In the genomic region with DNA sequence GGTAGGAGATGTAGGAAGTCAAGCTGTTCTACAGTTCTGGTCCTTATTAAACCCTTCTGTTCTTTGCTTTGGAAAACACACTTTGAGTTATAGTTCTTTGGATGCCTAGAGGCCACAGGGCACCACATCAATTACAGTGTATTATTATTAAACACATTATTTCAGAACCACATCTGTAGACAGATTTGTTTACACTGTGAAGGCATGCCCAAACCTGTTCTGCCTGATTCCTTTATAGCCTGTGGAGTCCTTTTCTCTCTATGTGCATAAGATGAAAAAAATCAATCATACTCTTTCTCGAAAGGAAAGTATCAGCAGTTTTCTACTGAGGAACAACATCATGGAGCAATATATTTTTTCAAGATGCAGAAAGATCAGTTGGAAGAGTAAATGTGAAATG, we compare ENCODE assay signal across 26 cellular contexts.
DNase-seq lines count a peak whose midpoint lies in the region; TF ChIP-seq lines count a peak whose summit lies in the region.
"Had no signal": no experiment of that assay in that cellular context is flagged by ENCODE, and none has a peak within 500 bp of the region (broad histone marks: within the 10 kb centered on the region; RNA-seq: fewer than 3 reads in every experiment).

No MANE protein-coding gene starts in this region.

- WGBS in neuronal stem cell (ENCODE audit: extremely low coverage in 2 of 2, insufficient read length in 2 of 2, insufficient replicate concordance in 1 of 2), 2 donors, result no CpG with 5 or more reads among the region's 1 CpG
- WGBS in stomach, 5 donors, result 29 to 47% (median 33%) methylated on average over 1 of the region's 1 CpG

- no peak overlapping the region for H3K4me3 ChIP-seq in epithelial cell of esophagus (ENCODE audit: low read length)
- no peak overlapping the region for H3K4me3 ChIP-seq in neuronal stem cell (ENCODE audit: low read length in 2 of 2)
- no peak overlapping the region for H3K4me3 ChIP-seq in stomach
- no peak overlapping the region for H3K4me3 ChIP-seq in left ventricle myocardium inferior
- H3K4me3 ChIP-seq: coronary artery, hepatocyte, Peyer's patch, skin epidermis had no signal

- intact Hi-C loops in stomach (cut with DNase I; ENCODE audit: low total_unique reads), result no loop called here
- intact Hi-C loops in left ventricle myocardium inferior (cut with micrococcal nuclease), result no loop called here

- H2BK15ac ChIP-seq in neuronal stem cell (ENCODE audit: low read length), result no peak overlapping the region

- no peaks in the 10 kb centered on the region for H3K79me1 ChIP-seq in neuronal stem cell (ENCODE audit: low read depth, low read length)

- no peak for TF ChIP-seq CTCF in epithelial cell of esophagus (IDR thresholded peaks at IDR 0.05; ENCODE audit: insufficient read depth, low read depth, low read length, missing control alignments)
- TF ChIP-seq CTCF in stomach (IDR thresholded peaks at IDR 0.05), result no peak
- no peak for TF ChIP-seq CTCF in left ventricle myocardium inferior (IDR thresholded peaks at IDR 0.05; ENCODE audit: borderline replicate concordance)

- no peak overlapping the region for H3K4me2 ChIP-seq in neuronal stem cell (ENCODE audit: insufficient read depth, low read length, poor library complexity, severe bottlenecking)
- H3K4me2 ChIP-seq: hepatocyte had no signal

- no peak overlapping the region for H2BK120ac ChIP-seq in neuronal stem cell (ENCODE audit: low read depth, low read length)

- no peak overlapping the region for H3K23ac ChIP-seq in neuronal stem cell (ENCODE audit: low read depth, low read length, poor library complexity)

- H3K14ac ChIP-seq in neuronal stem cell (ENCODE audit: low read length), result no peak overlapping the region

- no peak overlapping the region for H2BK5ac ChIP-seq in neuronal stem cell (ENCODE audit: low read length)

- TF ChIP-seq EP300 in stomach (IDR thresholded peaks at IDR 0.05), result no peak

- H3K9ac ChIP-seq in neuronal stem cell (ENCODE audit: low read depth, low read length, poor library complexity), result no peak overlapping the region

- no peak overlapping the region for H2AK5ac ChIP-seq in neuronal stem cell (ENCODE audit: low read depth, low read length)

- H2AFZ ChIP-seq in neuronal stem cell (ENCODE audit: low read length), result peak overlapping the region; percentile 54
- H2AFZ ChIP-seq: hepatocyte had no signal

- H2BK12ac ChIP-seq in neuronal stem cell (ENCODE audit: low read length), result no peak overlapping the region

- TF ChIP-seq POLR2A in stomach (IDR thresholded peaks at IDR 0.05), result no peak

- H3K36me3 ChIP-seq in neuronal stem cell (replicated peaks in 1 of 2; ENCODE audit: control insufficient read depth in 2 of 2, insufficient read depth in 2 of 2, low read length in 2 of 2) (no peaks in the 10 kb centered on the region), stomach (no peaks in the 10 kb centered on the region), left ventricle myocardium inferior (no peaks in the 10 kb centered on the region)
- H3K36me3 ChIP-seq: Peyer's patch had no signal

- no peak overlapping the region for H4K91ac ChIP-seq in neuronal stem cell (ENCODE audit: low read depth, low read length, poor library complexity)

- H3K4me1 ChIP-seq in neuronal stem cell (ENCODE audit: control insufficient read depth in 2 of 2, insufficient read depth in 1 of 2, low read depth in 1 of 2, low read length in 2 of 2) (no peaks in the 10 kb centered on the region), stomach (peaks cover 0 to 8% (median 0%) of the 10 kb centered on the region in 4 donors), left ventricle myocardium inferior (no peaks in the 10 kb centered on the region)
- H3K4me1 ChIP-seq: Peyer's patch had no signal

- no peak overlapping the region for H3K27ac ChIP-seq in neuronal stem cell (replicated peaks; ENCODE audit: low read length)
- H3K27ac ChIP-seq in stomach, result no peak overlapping the region
- no peak overlapping the region for H3K27ac ChIP-seq in left ventricle myocardium inferior (replicated peaks)
- H3K27ac ChIP-seq: coronary artery, hepatocyte, HL-60, Peyer's patch had no signal

- no peak overlapping the region for H4K8ac ChIP-seq in neuronal stem cell (ENCODE audit: low read depth, low read length)

- peak; percentile 21 for DNase-seq in DMS 273 (lab: John Stamatoyannopoulos, UW; ENCODE audit: unreplicated experiment)
- no peak for DNase-seq in DMS 273 treated with DMSO at 0.1 percent for 48 hours (lab: John Stamatoyannopoulos, UW)
- DNase-seq in NCI-H2227 (lab: John Stamatoyannopoulos, UW; ENCODE audit: unreplicated experiment), result peak; percentile 18
- DNase-seq in epithelial cell of esophagus (ENCODE audit: low read depth), result peak; percentile 73
- DNase-seq in neuronal stem cell (ENCODE audit: low spot score), result no peak
- no peak for DNase-seq in stomach
- no peak for DNase-seq in left ventricle myocardium inferior
- no peak for DNase-seq in germinal center (ENCODE audit: low spot score)
- DNase-seq: 8988T; activated CD4-positive, alpha-beta T cell treated with anti-CD3 and anti-CD28 coated beads, Interleukin-2, amount 10 ng/mL, durations not matched to agents 24 days and 14 days; activated naive CD8-positive, alpha-beta T cell treated with anti-CD3 and anti-CD28 coated beads, Interleukin-2, amount 10 ng/mL, durations not matched to agents 7 days and 5 days; CD8-positive, alpha-beta memory T cell; DMS79 treated with DMSO at 0.1 percent for 48 hours; H9; immature natural killer cell; MM.1S; NCI-H187; nucleus accumbens; Peyer's patch; stimulated activated CD4-positive, alpha-beta T cell treated with anti-CD3 and anti-CD28 coated beads, Interleukin-4, amount 100 ng/mL, for 1 hour; stimulated activated naive CD4-positive, alpha-beta T cell treated with Interleukin-2 at 50 U/mL for 16 hours; T-helper 17 cell had no signal

- no peak overlapping the region for H3K4ac ChIP-seq in neuronal stem cell (ENCODE audit: low read length)

- no peaks in the 10 kb centered on the region for H3K27me3 ChIP-seq in neuronal stem cell (ENCODE audit: control insufficient read depth in 3 of 3, insufficient read depth in 3 of 3, low read depth in 1 of 3, low read length in 3 of 3)
- H3K27me3 ChIP-seq in stomach, result no peaks in the 10 kb centered on the region
- no peaks in the 10 kb centered on the region for H3K27me3 ChIP-seq in left ventricle myocardium inferior (ENCODE audit: low read depth)
- H3K27me3 ChIP-seq: hepatocyte, Peyer's patch had no signal

- H3K9me3 ChIP-seq in neuronal stem cell (replicated peaks in 1 of 2; ENCODE audit: control insufficient read depth in 2 of 2, insufficient read depth in 1 of 2, low read depth in 1 of 2, low read length in 2 of 2) (no peaks in the 10 kb centered on the region), stomach (no peaks in the 10 kb centered on the region), left ventricle myocardium inferior (replicated peaks) (peaks cover 10% of the 10 kb centered on the region)
- H3K9me3 ChIP-seq: Peyer's patch had no signal

- no peak overlapping the region for H3K18ac ChIP-seq in neuronal stem cell (ENCODE audit: low read length)

Comparison
In these comparisons a context has a peak if more than half of its experiments do, and no peak if none do; other contexts are left out.
1. DNase-seq: peak in DMS 273 (single experiment), NCI-H2227 (single experiment) and epithelial cell of esophagus (single experiment); none in DMS 273 treated with DMSO at 0.1 percent for 48 hours (single experiment), neuronal stem cell (single experiment), stomach (single experiment), left ventricle myocardium inferior (single experiment) and germinal center (single experiment).